20 cellular contexts compared by ENCODE assay signal in genomic region chr14:41824441-41824840, GRCh38.
DNase-seq lines count a peak whose midpoint lies in the region; ATAC-seq and TF ChIP-seq lines count a peak whose summit lies in the region.
"Had no signal": no experiment of that assay in that cellular context is flagged by ENCODE, and none has a peak within 500 bp of the region (broad histone marks: within the 10 kb centered on the region; RNA-seq: fewer than 3 reads in every experiment).

No MANE protein-coding gene starts in this region.

- intact Hi-C loops in A673 (cut with micrococcal nuclease; ENCODE audit: unreplicated experiment) = no loop called here
- intact Hi-C loops in uterus (cut with DNase I; ENCODE audit: low total_unique reads) = no loop called here

- H3K4me2 ChIP-seq in MM.1S (ENCODE audit: low read depth, low read length) = no peak overlapping the region

- no peaks in the 10 kb centered on the region for H3K36me3 Mint-ChIP-seq in endodermal cell (ENCODE audit: low read depth)
- H3K36me3 Mint-ChIP-seq: activated naive CD4-positive, alpha-beta T cell treated with anti-CD3 and anti-CD28 coated beads, Interleukin-2, amount 50 U/mL, for 24 hours had no signal

- H4K20me1 ChIP-seq in MM.1S (ENCODE audit: insufficient read depth, low read length) = no peaks in the 10 kb centered on the region

- no peaks in the 10 kb centered on the region for H3K27me3 Mint-ChIP-seq in endodermal cell (ENCODE audit: insufficient read depth)
- H3K27me3 Mint-ChIP-seq: activated CD4-positive, alpha-beta T cell treated with anti-CD3 and anti-CD28 coated beads, Interleukin-2, amount 10 ng/mL, durations not matched to agents 7 days and 5 days; activated naive CD4-positive, alpha-beta T cell treated with anti-CD3 and anti-CD28 coated beads, Interleukin-2, amount 50 U/mL, for 24 hours; activated T-cell treated with anti-CD3 and anti-CD28 coated beads, Interleukin-2, amount 50 U/mL, for 24 hours had no signal

- POLR2A ChIA-PET in A673 (lab: Charles Lee; ENCODE audit: low non-redundant PET) = interaction anchor here (0.6 kb wide), 1 partner anchor 215 kb away, joined by 5 read pairs; no protein-coding TSS in a partner anchor

- H3K27me3 ChIP-seq in A673 (replicated peaks; ENCODE audit: insufficient read depth, low read depth, low read length, poor library complexity) (no peaks in the 10 kb centered on the region), MM.1S (replicated peaks; ENCODE audit: insufficient read depth, low read length) (no peaks in the 10 kb centered on the region), endodermal cell (ENCODE audit: control insufficient read depth, insufficient read depth, low read length, poor library complexity, severe bottlenecking) (no peaks in the 10 kb centered on the region), uterus (no peaks in the 10 kb centered on the region)
- H3K27me3 ChIP-seq: heart right ventricle, neutrophil had no signal

- no peak overlapping the region for H3K27ac Mint-ChIP-seq in endodermal cell
- H3K27ac Mint-ChIP-seq: activated CD4-positive, alpha-beta T cell treated with anti-CD3 and anti-CD28 coated beads, Interleukin-2, amount 10 ng/mL, durations not matched to agents 7 days and 5 days; activated naive CD4-positive, alpha-beta T cell treated with anti-CD3 and anti-CD28 coated beads, Interleukin-2, amount 50 U/mL, for 24 hours; activated T-cell treated with anti-CD3 and anti-CD28 coated beads, Interleukin-2, amount 50 U/mL, for 24 hours had no signal

- H3K4me1 ChIP-seq in A673 (ENCODE audit: insufficient read depth, low read length, poor library complexity, severe bottlenecking) = peaks cover 32% of the 10 kb centered on the region
- H3K4me1 ChIP-seq in MM.1S (ENCODE audit: low read length) = no peaks in the 10 kb centered on the region
- H3K4me1 ChIP-seq in endodermal cell (ENCODE audit: control insufficient read depth, insufficient read depth, low read length) = no peaks in the 10 kb centered on the region
- no peaks in the 10 kb centered on the region for H3K4me1 ChIP-seq in uterus
- H3K4me1 ChIP-seq: heart right ventricle had no signal

- TF ChIP-seq CTCF in A673 (conservative IDR thresholded peaks at IDR 0.05; ENCODE audit: low read depth, low read length) (0 out of 2 replicates have a peak, but pooled peaks have one; percentile 35), MM.1S (IDR thresholded peaks at IDR 0.05; ENCODE audit: low read length) (0 out of 2 replicates have a peak, but pooled peaks have one; percentile 5), endodermal cell (conservative IDR thresholded peaks at IDR 0.05) (peak; percentile 61), uterus (IDR thresholded peaks at IDR 0.05) (no peak)

- H3K9ac ChIP-seq in MM.1S (ENCODE audit: low read length) (no peak overlapping the region), endodermal cell (ENCODE audit: extremely low read depth, low read length, poor library complexity, severe bottlenecking) (no peak overlapping the region)

- H3K27ac ChIP-seq in A673 (ENCODE audit: low read depth, low read length, poor library complexity, severe bottlenecking) (no peak overlapping the region), MM.1S (ENCODE audit: low read length) (no peak overlapping the region), endodermal cell (ENCODE audit: low read depth, low read length) (no peak overlapping the region), uterus (no peak overlapping the region)
- H3K27ac ChIP-seq: heart right ventricle, neutrophil had no signal

- H3K9me2 ChIP-seq in MM.1S (replicated peaks; ENCODE audit: insufficient read depth, low read length) = no peaks in the 10 kb centered on the region

- H3K36me3 ChIP-seq in A673 (ENCODE audit: insufficient read depth, low read length, poor library complexity, severe bottlenecking) (peaks cover 5% of the 10 kb centered on the region), MM.1S (replicated peaks; ENCODE audit: insufficient read depth, low read length) (no peaks in the 10 kb centered on the region), endodermal cell (ENCODE audit: control insufficient read depth, insufficient read depth, low read length) (no peaks in the 10 kb centered on the region), uterus (no peaks in the 10 kb centered on the region)
- H3K36me3 ChIP-seq: heart right ventricle, neutrophil had no signal

- ATAC-seq in GM18868 (IDR thresholded peaks at IDR 0.05; ENCODE audit: unreplicated experiment) (peak; percentile 77), HG02970 (IDR thresholded peaks at IDR 0.05; ENCODE audit: low FRiP score, unreplicated experiment) (no peak)
- ATAC-seq: esophagus mucosa, heart right ventricle, right cardiac atrium had no signal

- no peak overlapping the region for H3K4me3 ChIP-seq in A673 (ENCODE audit: low read depth, low read length, poor library complexity, severe bottlenecking)
- H3K4me3 ChIP-seq in MM.1S (ENCODE audit: low read length) = no peak overlapping the region
- no peak overlapping the region for H3K4me3 ChIP-seq in endodermal cell (ENCODE audit: low read length)
- no peak overlapping the region for H3K4me3 ChIP-seq in uterus
- H3K4me3 ChIP-seq: heart right ventricle had no signal

- H3K9me3 ChIP-seq in A673 (ENCODE audit: low read depth, low read length, poor library complexity, severe bottlenecking) (peaks cover 13% of the 10 kb centered on the region), MM.1S (replicated peaks; ENCODE audit: insufficient read depth, low read length) (no peaks in the 10 kb centered on the region), endodermal cell (ENCODE audit: control insufficient read depth, low read length) (no peaks in the 10 kb centered on the region), uterus (no peaks in the 10 kb centered on the region)
- H3K9me3 ChIP-seq: neutrophil had no signal

- H3K4me1 Mint-ChIP-seq in endodermal cell = no peaks in the 10 kb centered on the region
- H3K4me1 Mint-ChIP-seq: activated CD4-positive, alpha-beta T cell treated with anti-CD3 and anti-CD28 coated beads, Interleukin-2, amount 10 ng/mL, durations not matched to agents 7 days and 5 days; activated naive CD4-positive, alpha-beta T cell treated with anti-CD3 and anti-CD28 coated beads, Interleukin-2, amount 50 U/mL, for 24 hours had no signal

- CTCF ChIA-PET in A673 (lab: Charles Lee) = no interaction called here

- no TSS peak for BruUV-seq in A673 (replicated peaks; lab: Mats Ljungman, UMichigan)

- no peaks in the 10 kb centered on the region for H3F3A ChIP-seq in MM.1S (ENCODE audit: insufficient read depth, low read length)

- H3K9me3 Mint-ChIP-seq in endodermal cell = peaks cover 4% of the 10 kb centered on the region

- no peaks in the 10 kb centered on the region for H3K79me2 ChIP-seq in MM.1S (ENCODE audit: low read length)

- 97% methylated on average over 2 of the region's 2 CpGs; no CpG with 5 or more reads in 1 of the 2 experiments for WGBS in endodermal cell (ENCODE audit: insufficient coverage in 1 of 2, insufficient read length in 1 of 2), 2 experiments

- H2AFZ ChIP-seq in MM.1S (ENCODE audit: low read length) = no peak overlapping the region

- no peak overlapping the region for H3K4me3 Mint-ChIP-seq in endodermal cell
- H3K4me3 Mint-ChIP-seq: activated CD4-positive, alpha-beta T cell treated with anti-CD3 and anti-CD28 coated beads, Interleukin-2, amount 10 ng/mL, durations not matched to agents 7 days and 5 days; activated naive CD4-positive, alpha-beta T cell treated with anti-CD3 and anti-CD28 coated beads, Interleukin-2, amount 50 U/mL, for 24 hours; activated T-cell treated with anti-CD3 and anti-CD28 coated beads, Interleukin-2, amount 50 U/mL, for 24 hours had no signal

- DNase-seq in A673 (ENCODE audit: low spot score) (no peak), MM.1S (no peak), endodermal cell (no peak), NCI-H2171 (lab: John Stamatoyannopoulos, UW) (no peak), GOT3 (lab: John Stamatoyannopoulos, UW) (no peak), uterus (no peak)
- DNase-seq: activated CD4-positive, alpha-beta T cell treated with anti-CD3 and anti-CD28 coated beads, Interleukin-2, amount 10 ng/mL, durations not matched to agents 7 days and 5 days; activated T-cell treated with anti-CD3 and anti-CD28 coated beads, Interleukin-2, amount 50 U/mL, for 24 hours; dermis blood vessel endothelial cell; heart right ventricle; Karpas-422; NCI-H1694 treated with DMSO at 0.1 percent for 48 hours; stimulated activated CD4-positive, alpha-beta T cell treated with anti-CD3 and anti-CD28 coated beads, Interleukin-2, amount 100 ng/mL, for 24 hours; substantia nigra had no signal

- no peak for TF ChIP-seq POLR2A in uterus (IDR thresholded peaks at IDR 0.05)

Comparison
In these comparisons a context has a peak if more than half of its experiments do, and no peak if none do; other contexts are left out.
1. CTCF ChIP-seq: peak in A673 (single experiment), MM.1S (single experiment) and endodermal cell (single experiment); none in uterus (0 of 4).